In genomic region chr2:29273004-29273703, GRCh38 we compare ENCODE assay signal across 16 cellular contexts.
"Had no signal": no experiment of that assay in that cellular context is flagged by ENCODE, and none has a peak within 500 bp of the region (broad histone marks: within the 10 kb centered on the region; RNA-seq: fewer than 3 reads in every experiment).

No MANE protein-coding gene starts in this region.

- H3K4me1 ChIP-seq: body of pancreas, parathyroid adenoma, upper lobe of left lung had no signal

- H3K9me3 ChIP-seq: body of pancreas, thoracic aorta, upper lobe of left lung had no signal

- DNase-seq: activated CD4-positive, alpha-beta T cell treated with anti-CD3 and anti-CD28 coated beads, Interleukin-2, amount 10 ng/mL, durations not matched to agents 7 days and 5 days; activated CD8-positive, alpha-beta T cell treated with anti-CD3 and anti-CD28 coated beads, Interleukin-2, amount 10 ng/mL, durations not matched to agents 7 days and 5 days; activated naive CD4-positive, alpha-beta T cell treated with Interleukin-2 at 50 U/mL for 16 hours; activated T-cell treated with anti-CD3 and anti-CD28 coated beads, Interleukin-2, amount 50 U/mL, for 24 hours; body of pancreas; caudate nucleus; left cardiac atrium; stimulated activated naive B cell treated with anti-CD40 and anti-IgM and Interleukin-4, amounts not matched to agents 10 μg/mL and 1 μg/mL and 100 μg/mL, for 72 hours; T1000; upper lobe of left lung had no signal

- FAIRE-seq: endometrium had no signal

- H3K36me3 Mint-ChIP-seq: natural killer cell treated with Interleukin-12 subunit alpha and Interleukin-12 subunit beta and Interleukin-15 and Interleukin-18, amount 100 ng/mL, for 72 hours; stimulated activated naive B cell treated with anti-CD40 and anti-IgM and Interleukin-4, amounts not matched to agents 10 μg/mL and 1 μg/mL and 100 μg/mL, for 72 hours had no signal

- H3K4me1 Mint-ChIP-seq: activated CD4-positive, alpha-beta T cell treated with anti-CD3 and anti-CD28 coated beads, Interleukin-2, amount 10 ng/mL, durations not matched to agents 7 days and 5 days; stimulated activated naive B cell treated with anti-CD40 and anti-IgM and Interleukin-4, amounts not matched to agents 10 μg/mL and 1 μg/mL and 100 μg/mL, for 72 hours had no signal

- H2AFZ ChIP-seq: parathyroid adenoma had no signal

- ATAC-seq: activated CD4-positive, CD25-positive, alpha-beta regulatory T cell treated with anti-CD3 and anti-CD28 coated beads, Interleukin-2, amount 50 U/mL, for 24 hours; activated CD8-positive, alpha-beta T cell treated with anti-CD3 and anti-CD28 coated beads, Interleukin-2, amount 10 ng/mL, durations not matched to agents 7 days and 5 days; body of pancreas; left cardiac atrium; natural killer cell treated with Interleukin-12 subunit alpha and Interleukin-12 subunit beta and Interleukin-15 and Interleukin-18, amount 100 ng/mL, for 72 hours; stimulated activated naive B cell treated with anti-CD40 and anti-IgM and Interleukin-4, amounts not matched to agents 10 μg/mL and 1 μg/mL and 100 μg/mL, for 72 hours had no signal

- H3K79me2 ChIP-seq: parathyroid adenoma had no signal

- H3K27ac Mint-ChIP-seq: activated CD4-positive, alpha-beta T cell treated with anti-CD3 and anti-CD28 coated beads, Interleukin-2, amount 10 ng/mL, durations not matched to agents 7 days and 5 days; activated CD8-positive, alpha-beta T cell treated with anti-CD3 and anti-CD28 coated beads, Interleukin-2, amount 10 ng/mL, durations not matched to agents 7 days and 5 days; activated T-cell treated with anti-CD3 and anti-CD28 coated beads, Interleukin-2, amount 50 U/mL, for 24 hours; activated T-helper 2 cell treated with anti-CD3 and anti-CD28 coated beads, Interferon-gamma antibody, Interleukin-2, Interleukin-4, amounts not matched to agents 10 μg/mL and 5 μg/mL and 100 μg/mL, durations not matched to agents 14 hours and 24 hours and 36 hours; natural killer cell treated with Interleukin-12 subunit alpha and Interleukin-12 subunit beta and Interleukin-15 and Interleukin-18, amount 100 ng/mL, for 72 hours; stimulated activated naive B cell treated with anti-CD40 and anti-IgM and Interleukin-4, amounts not matched to agents 10 μg/mL and 1 μg/mL and 100 μg/mL, for 72 hours had no signal

- H3K9me3 Mint-ChIP-seq: activated CD4-positive, alpha-beta T cell treated with anti-CD3 and anti-CD28 coated beads, Interleukin-2, amount 10 ng/mL, durations not matched to agents 7 days and 5 days; activated T-cell treated with anti-CD3 and anti-CD28 coated beads, Interleukin-2, amount 50 U/mL, for 24 hours; activated T-helper 2 cell treated with anti-CD3 and anti-CD28 coated beads, Interferon-gamma antibody, Interleukin-2, Interleukin-4, amounts not matched to agents 10 μg/mL and 5 μg/mL and 100 μg/mL, durations not matched to agents 14 hours and 24 hours and 36 hours; natural killer cell treated with Interleukin-12 subunit alpha and Interleukin-12 subunit beta and Interleukin-15 and Interleukin-18, amount 100 ng/mL, for 72 hours; stimulated activated naive B cell treated with anti-CD40 and anti-IgM and Interleukin-4, amounts not matched to agents 10 μg/mL and 1 μg/mL and 100 μg/mL, for 72 hours had no signal

- H3K36me3 ChIP-seq: thoracic aorta, upper lobe of left lung had no signal

- H3K27ac ChIP-seq: body of pancreas, parathyroid adenoma, thoracic aorta, upper lobe of left lung had no signal

- H3K4me3 ChIP-seq: body of pancreas, thoracic aorta, upper lobe of left lung had no signal

- H3K27me3 ChIP-seq: body of pancreas, upper lobe of left lung had no signal

- H3K4me3 Mint-ChIP-seq: activated CD4-positive, alpha-beta T cell treated with anti-CD3 and anti-CD28 coated beads, Interleukin-2, amount 10 ng/mL, durations not matched to agents 7 days and 5 days; activated CD8-positive, alpha-beta T cell treated with anti-CD3 and anti-CD28 coated beads, Interleukin-2, amount 10 ng/mL, durations not matched to agents 7 days and 5 days; activated T-cell treated with anti-CD3 and anti-CD28 coated beads, Interleukin-2, amount 50 U/mL, for 24 hours; natural killer cell treated with Interleukin-12 subunit alpha and Interleukin-12 subunit beta and Interleukin-15 and Interleukin-18, amount 100 ng/mL, for 72 hours; stimulated activated naive B cell treated with anti-CD40 and anti-IgM and Interleukin-4, amounts not matched to agents 10 μg/mL and 1 μg/mL and 100 μg/mL, for 72 hours had no signal

- H3K9ac ChIP-seq: parathyroid adenoma had no signal
